ENCODE assay signal across 25 cellular contexts in the genomic region with DNA sequence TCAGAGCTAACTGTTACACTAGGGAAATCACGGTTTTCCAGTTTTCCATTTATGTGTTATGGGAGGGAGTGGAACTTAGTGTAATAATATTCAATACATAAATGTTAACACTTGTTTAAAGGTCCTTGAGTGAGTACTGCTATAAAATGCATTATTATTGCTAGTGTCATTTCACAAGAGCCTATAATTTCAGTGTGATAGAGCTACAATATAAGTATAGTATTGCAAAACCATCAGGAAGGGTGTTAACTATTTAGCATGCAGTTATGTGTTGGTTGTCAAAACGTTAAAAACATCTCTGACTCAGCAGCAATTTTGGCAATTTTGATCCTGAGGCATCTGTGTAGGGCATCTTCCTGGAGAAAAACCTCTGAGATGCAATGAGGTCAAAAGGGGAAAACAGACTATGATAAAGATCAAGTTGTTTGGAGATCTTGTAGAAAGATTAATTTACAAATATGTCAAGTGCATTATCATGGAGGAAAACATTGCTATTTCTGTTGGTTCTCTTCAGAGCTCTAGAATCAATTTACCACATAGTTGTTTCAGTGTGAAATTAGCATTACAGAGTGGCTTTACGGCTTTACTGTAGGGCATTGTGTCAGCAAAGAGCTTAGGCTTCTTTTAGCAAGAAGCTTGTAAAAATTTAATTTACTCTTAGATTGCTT. TPM values are rescaled to one million over a fixed set of nuclear protein-coding genes. Genes with fewer than 3 reads are reported as not detected.
"Had no signal": no experiment of that assay in that cellular context is flagged by ENCODE, and none has a peak within 500 bp of the region (broad histone marks: within the 10 kb centered on the region; RNA-seq: fewer than 3 reads in every experiment).

No MANE protein-coding gene starts in this region.

- H3K9me3 ChIP-seq: body of pancreas, left ventricle myocardium inferior, prostate gland, right atrium auricular region, suprapubic skin, upper lobe of left lung had no signal

- DNase-seq: activated CD4-positive, alpha-beta T cell treated with anti-CD3 and anti-CD28 coated beads for 48 hours; activated CD4-positive, CD25-positive, alpha-beta regulatory T cell; activated CD8-positive, alpha-beta T cell treated with anti-CD3 and anti-CD28 coated beads for 36 hours; activated naive CD4-positive, alpha-beta T cell treated with Interleukin-2 at 50 U/mL for 16 hours; activated naive CD8-positive, alpha-beta T cell treated with anti-CD3 and anti-CD28 coated beads, Interleukin-2, amount 10 ng/mL, durations not matched to agents 7 days and 5 days; activated T-cell treated with anti-CD3 and anti-CD28 coated beads, Interleukin-2, amount 50 U/mL, for 1 hour; body of pancreas; dorsolateral prefrontal cortex; head of caudate nucleus; left ventricle myocardium inferior; stimulated activated CD4-positive, alpha-beta T cell treated with anti-CD3 and anti-CD28 coated beads, Interleukin-4, amount 100 ng/mL, for 1 hour; stimulated activated naive CD8-positive, alpha-beta T cell treated with anti-CD3 and anti-CD28 coated beads, Interleukin-15, amount 100 ng/mL, for 72 hours; upper lobe of left lung had no signal

- H3K27me3 ChIP-seq: right atrium auricular region, upper lobe of left lung had no signal

- H3K36me3 Mint-ChIP-seq: activated naive CD8-positive, alpha-beta T cell treated with anti-CD3 and anti-CD28 coated beads, Interleukin-2, amount 10 ng/mL, durations not matched to agents 7 days and 5 days had no signal

- H3K4me1 Mint-ChIP-seq: activated naive CD8-positive, alpha-beta T cell treated with anti-CD3 and anti-CD28 coated beads, Interleukin-2, amount 10 ng/mL, durations not matched to agents 7 days and 5 days; activated T-helper 17 cell treated with anti-CD3 and anti-CD28 coated beads, Interleukin-2, amount 50 U/mL, for 72 hours; stimulated activated naive CD8-positive, alpha-beta T cell treated with anti-CD3 and anti-CD28 coated beads, Interleukin-15, amount 100 ng/mL, for 72 hours had no signal

- H3K36me3 ChIP-seq: left ventricle myocardium inferior, prostate gland, right atrium auricular region, suprapubic skin, upper lobe of left lung had no signal

- H3K4me3 Mint-ChIP-seq: activated CD8-positive, alpha-beta T cell treated with anti-CD3 and anti-CD28 coated beads for 36 hours; activated naive CD8-positive, alpha-beta T cell treated with anti-CD3 and anti-CD28 coated beads, Interleukin-2, amount 10 ng/mL, durations not matched to agents 7 days and 5 days; activated T-helper 17 cell treated with anti-CD3 and anti-CD28 coated beads, Interleukin-2, amount 50 U/mL, for 72 hours; stimulated activated naive CD8-positive, alpha-beta T cell treated with anti-CD3 and anti-CD28 coated beads, Interleukin-15, amount 100 ng/mL, for 72 hours had no signal

- ATAC-seq: activated CD8-positive, alpha-beta T cell treated with anti-CD3 and anti-CD28 coated beads for 36 hours; activated T-helper 17 cell treated with anti-CD3 and anti-CD28 coated beads, Interleukin-2, amount 50 U/mL, for 72 hours; body of pancreas; stimulated activated naive CD8-positive, alpha-beta T cell treated with anti-CD3 and anti-CD28 coated beads, Interleukin-15, amount 100 ng/mL, for 72 hours had no signal

- H3K27ac ChIP-seq: dorsolateral prefrontal cortex, left ventricle myocardium inferior, prostate gland, right atrium auricular region, suprapubic skin, upper lobe of left lung had no signal

- H3K27ac Mint-ChIP-seq: activated CD8-positive, alpha-beta T cell treated with anti-CD3 and anti-CD28 coated beads for 36 hours; activated naive CD8-positive, alpha-beta T cell treated with anti-CD3 and anti-CD28 coated beads, Interleukin-2, amount 10 ng/mL, durations not matched to agents 7 days and 5 days; activated T-helper 17 cell treated with anti-CD3 and anti-CD28 coated beads, Interleukin-2, amount 50 U/mL, for 72 hours; stimulated activated naive CD8-positive, alpha-beta T cell treated with anti-CD3 and anti-CD28 coated beads, Interleukin-15, amount 100 ng/mL, for 72 hours had no signal

- H3K9me3 Mint-ChIP-seq: activated CD8-positive, alpha-beta T cell treated with anti-CD3 and anti-CD28 coated beads for 36 hours; activated naive CD8-positive, alpha-beta T cell treated with anti-CD3 and anti-CD28 coated beads, Interleukin-2, amount 10 ng/mL, durations not matched to agents 7 days and 5 days; activated T-helper 17 cell treated with anti-CD3 and anti-CD28 coated beads, Interleukin-2, amount 50 U/mL, for 72 hours; stimulated activated naive CD8-positive, alpha-beta T cell treated with anti-CD3 and anti-CD28 coated beads, Interleukin-15, amount 100 ng/mL, for 72 hours had no signal

- H3K4me1 ChIP-seq: prostate gland, right atrium auricular region, upper lobe of left lung had no signal

- H3K4me3 ChIP-seq: dorsolateral prefrontal cortex, left ventricle myocardium inferior, prostate gland, right atrium auricular region, smooth muscle cell, suprapubic skin, upper lobe of left lung had no signal

- H3K4me2 ChIP-seq: smooth muscle cell had no signal

RNA-seq across cellular contexts. Expression of gene CFTR, which starts 5.3 kb away (rescaled TPM):
- total RNA-seq: activated CD8-positive, alpha-beta T cell treated with anti-CD3 and anti-CD28 coated beads for 36 hours; activated naive CD8-positive, alpha-beta T cell treated with anti-CD3 and anti-CD28 coated beads, Interleukin-2, amount 10 ng/mL, durations not matched to agents 7 days and 5 days; activated T-helper 17 cell treated with anti-CD3 and anti-CD28 coated beads, Interleukin-2, amount 50 U/mL, for 72 hours; T-helper 2 cell treated with Interferon-gamma antibody and Interleukin-4, amounts not matched to agents 100 ng/mL and 5 ng/mL, for 36 hours had no signal
- polyA plus RNA-seq: neural cell had no signal

RNA-seq across cellular contexts. Expression of gene ASZ1, which starts 57.8 kb away (rescaled TPM):
- total RNA-seq: activated CD8-positive, alpha-beta T cell treated with anti-CD3 and anti-CD28 coated beads for 36 hours; activated naive CD8-positive, alpha-beta T cell treated with anti-CD3 and anti-CD28 coated beads, Interleukin-2, amount 10 ng/mL, durations not matched to agents 7 days and 5 days; activated T-helper 17 cell treated with anti-CD3 and anti-CD28 coated beads, Interleukin-2, amount 50 U/mL, for 72 hours; body of pancreas; cardiac septum; dorsolateral prefrontal cortex; epithelial cell of proximal tubule; frontal cortex; kidney epithelial cell; left ventricle myocardium inferior; omental fat pad; right atrium auricular region; smooth muscle cell; suprapubic skin; T-helper 2 cell treated with Interferon-gamma antibody and Interleukin-4, amounts not matched to agents 100 ng/mL and 5 ng/mL, for 36 hours; upper lobe of left lung had no signal
- polyA plus RNA-seq: neural cell, smooth muscle cell had no signal
